ENCODE assay signal across 1 cellular context in the genomic region with DNA sequence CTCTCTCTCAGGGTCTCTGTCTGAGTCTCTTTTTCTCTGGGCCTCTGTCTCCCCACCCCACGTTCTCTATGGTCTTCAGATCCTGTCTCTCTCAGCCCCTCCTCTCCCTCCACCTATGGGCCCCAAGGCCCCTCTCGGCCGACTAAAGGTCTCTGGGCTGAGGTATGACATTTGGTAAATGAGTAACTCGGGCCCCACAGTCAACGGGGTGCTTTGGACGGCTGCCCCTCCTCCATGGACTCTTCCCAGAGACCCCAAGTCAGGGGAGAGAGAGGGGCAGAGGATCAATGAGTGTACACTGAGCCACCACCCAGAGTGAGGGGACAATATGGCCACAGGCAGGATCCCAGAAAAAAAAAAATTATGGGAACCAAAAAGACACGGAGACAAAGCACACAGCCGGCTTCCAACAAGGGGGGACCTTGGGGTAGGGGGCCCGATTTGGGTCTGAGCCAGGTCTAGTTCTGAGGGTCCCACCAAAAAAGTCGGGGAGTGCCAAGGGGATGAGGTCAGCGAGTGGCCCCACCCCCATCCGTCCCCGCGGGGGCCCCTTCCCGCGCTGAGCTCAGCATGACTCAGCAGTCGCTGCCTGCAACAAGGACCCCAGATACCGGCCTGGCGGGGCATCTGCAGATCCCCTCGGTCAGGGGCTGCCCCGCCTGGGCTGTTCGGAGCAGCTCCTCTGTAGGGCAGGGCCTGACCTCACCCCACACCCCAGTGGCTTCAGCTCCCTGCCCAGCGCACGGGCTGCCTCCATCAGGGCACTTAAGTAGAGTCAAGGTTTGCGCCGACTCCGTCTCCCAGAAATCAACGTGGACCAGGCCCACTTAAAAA.
TF ChIP-seq lines count a peak whose summit lies in the region.

No MANE protein-coding gene starts in this region.

TF ChIP-seq in K562, 482 proteins besides CTCF, POLR2A, EP300 and RAD21 (continued from another document and continues in another):
- TF ChIP-seq GTF2B (IDR thresholded peaks at IDR 0.05; ENCODE audit: extremely low read depth, insufficient read length), result no peak
- TF ChIP-seq, protein P1, sequence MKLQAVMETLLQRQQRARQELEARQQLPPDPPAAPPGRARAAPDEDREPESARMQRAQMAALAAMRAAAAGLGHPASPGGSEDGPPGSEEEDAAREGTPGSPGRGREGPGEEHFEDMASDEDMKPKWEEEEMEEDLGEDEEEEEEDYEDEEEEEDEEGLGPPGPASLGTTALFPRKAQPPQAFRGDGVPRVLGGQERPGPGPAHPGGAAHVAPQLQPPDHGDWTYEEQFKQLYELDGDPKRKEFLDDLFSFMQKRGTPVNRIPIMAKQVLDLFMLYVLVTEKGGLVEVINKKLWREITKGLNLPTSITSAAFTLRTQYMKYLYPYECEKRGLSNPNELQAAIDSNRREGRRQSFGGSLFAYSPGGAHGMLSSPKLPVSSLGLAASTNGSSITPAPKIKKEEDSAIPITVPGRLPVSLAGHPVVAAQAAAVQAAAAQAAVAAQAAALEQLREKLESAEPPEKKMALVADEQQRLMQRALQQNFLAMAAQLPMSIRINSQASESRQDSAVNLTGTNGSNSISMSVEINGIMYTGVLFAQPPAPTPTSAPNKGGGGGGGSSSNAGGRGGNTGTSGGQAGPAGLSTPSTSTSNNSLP (IDR thresholded peaks at IDR 0.05; ENCODE audit: borderline replicate concordance, low read depth, low read length), result no peak
- TF ChIP-seq ZBTB34 (CRISPR knock-in tag; IDR thresholded peaks at IDR 0.05), result no peak
- peak; percentile 80 for TF ChIP-seq CXXC5 (CRISPR knock-in tag; IDR thresholded peaks at IDR 0.05)
- TF ChIP-seq TAF9B (IDR thresholded peaks at IDR 0.05; ENCODE audit: partially characterized antibody), result peak; percentile 90
- TF ChIP-seq, protein P2, sequence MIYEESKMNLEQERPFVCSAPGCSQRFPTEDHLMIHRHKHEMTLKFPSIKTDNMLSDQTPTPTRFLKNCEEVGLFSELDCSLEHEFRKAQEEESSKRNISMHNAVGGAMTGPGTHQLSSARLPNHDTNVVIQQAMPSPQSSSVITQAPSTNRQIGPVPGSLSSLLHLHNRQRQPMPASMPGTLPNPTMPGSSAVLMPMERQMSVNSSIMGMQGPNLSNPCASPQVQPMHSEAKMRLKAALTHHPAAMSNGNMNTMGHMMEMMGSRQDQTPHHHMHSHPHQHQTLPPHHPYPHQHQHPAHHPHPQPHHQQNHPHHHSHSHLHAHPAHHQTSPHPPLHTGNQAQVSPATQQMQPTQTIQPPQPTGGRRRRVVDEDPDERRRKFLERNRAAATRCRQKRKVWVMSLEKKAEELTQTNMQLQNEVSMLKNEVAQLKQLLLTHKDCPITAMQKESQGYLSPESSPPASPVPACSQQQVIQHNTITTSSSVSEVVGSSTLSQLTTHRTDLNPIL (CRISPR knock-in tag; IDR thresholded peaks at IDR 0.05), result no peak; the same call in 1 of the 2 replicates
- TF ChIP-seq MEF2D (tag; conservative IDR thresholded peaks at IDR 0.05; ENCODE audit: low read depth), result peak; percentile 81
- no peak; the same call in 1 of the 2 replicates for TF ChIP-seq PKNOX1 (IDR thresholded peaks at IDR 0.05)
- TF ChIP-seq, protein P3, sequence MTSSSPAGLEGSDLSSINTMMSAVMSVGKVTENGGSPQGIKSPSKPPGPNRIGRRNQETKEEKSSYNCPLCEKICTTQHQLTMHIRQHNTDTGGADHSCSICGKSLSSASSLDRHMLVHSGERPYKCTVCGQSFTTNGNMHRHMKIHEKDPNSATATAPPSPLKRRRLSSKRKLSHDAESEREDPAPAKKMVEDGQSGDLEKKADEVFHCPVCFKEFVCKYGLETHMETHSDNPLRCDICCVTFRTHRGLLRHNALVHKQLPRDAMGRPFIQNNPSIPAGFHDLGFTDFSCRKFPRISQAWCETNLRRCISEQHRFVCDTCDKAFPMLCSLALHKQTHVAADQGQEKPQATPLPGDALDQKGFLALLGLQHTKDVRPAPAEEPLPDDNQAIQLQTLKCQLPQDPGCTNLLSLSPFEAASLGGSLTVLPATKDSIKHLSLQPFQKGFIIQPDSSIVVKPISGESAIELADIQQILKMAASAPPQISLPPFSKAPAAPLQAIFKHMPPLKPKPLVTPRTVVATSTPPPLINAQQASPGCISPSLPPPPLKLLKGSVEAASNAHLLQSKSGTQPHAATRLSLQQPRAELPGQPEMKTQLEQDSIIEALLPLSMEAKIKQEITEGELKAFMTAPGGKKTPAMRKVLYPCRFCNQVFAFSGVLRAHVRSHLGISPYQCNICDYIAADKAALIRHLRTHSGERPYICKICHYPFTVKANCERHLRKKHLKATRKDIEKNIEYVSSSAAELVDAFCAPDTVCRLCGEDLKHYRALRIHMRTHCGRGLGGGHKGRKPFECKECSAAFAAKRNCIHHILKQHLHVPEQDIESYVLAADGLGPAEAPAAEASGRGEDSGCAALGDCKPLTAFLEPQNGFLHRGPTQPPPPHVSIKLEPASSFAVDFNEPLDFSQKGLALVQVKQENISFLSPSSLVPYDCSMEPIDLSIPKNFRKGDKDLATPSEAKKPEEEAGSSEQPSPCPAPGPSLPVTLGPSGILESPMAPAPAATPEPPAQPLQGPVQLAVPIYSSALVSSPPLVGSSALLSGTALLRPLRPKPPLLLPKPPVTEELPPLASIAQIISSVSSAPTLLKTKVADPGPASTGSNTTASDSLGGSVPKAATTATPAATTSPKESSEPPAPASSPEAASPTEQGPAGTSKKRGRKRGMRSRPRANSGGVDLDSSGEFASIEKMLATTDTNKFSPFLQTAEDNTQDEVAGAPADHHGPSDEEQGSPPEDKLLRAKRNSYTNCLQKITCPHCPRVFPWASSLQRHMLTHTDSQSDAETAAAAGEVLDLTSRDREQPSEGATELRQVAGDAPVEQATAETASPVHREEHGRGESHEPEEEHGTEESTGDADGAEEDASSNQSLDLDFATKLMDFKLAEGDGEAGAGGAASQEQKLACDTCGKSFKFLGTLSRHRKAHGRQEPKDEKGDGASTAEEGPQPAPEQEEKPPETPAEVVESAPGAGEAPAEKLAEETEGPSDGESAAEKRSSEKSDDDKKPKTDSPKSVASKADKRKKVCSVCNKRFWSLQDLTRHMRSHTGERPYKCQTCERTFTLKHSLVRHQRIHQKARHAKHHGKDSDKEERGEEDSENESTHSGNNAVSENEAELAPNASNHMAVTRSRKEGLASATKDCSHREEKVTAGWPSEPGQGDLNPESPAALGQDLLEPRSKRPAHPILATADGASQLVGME (CRISPR knock-in tag; IDR thresholded peaks at IDR 0.05), result 0 out of 2 replicates have a peak, but pooled peaks have one; percentile 20
- TF ChIP-seq HDAC1 (IDR thresholded peaks at IDR 0.05), result peak in 1 of 2 experiments; percentile 78; a peak in 2 of 4 replicates
- TF ChIP-seq RBM22 (IDR thresholded peaks at IDR 0.05; ENCODE audit: low read depth, low read length, poor library complexity, severe bottlenecking), result peak; percentile 83
- 0 out of 2 replicates have a peak, but pooled peaks have one; percentile 5 for TF ChIP-seq OTX1 (CRISPR knock-in tag; IDR thresholded peaks at IDR 0.05)
- peak; percentile 90 for TF ChIP-seq MAFF (IDR thresholded peaks at IDR 0.05; ENCODE audit: low read length)
- peak; percentile 85 for TF ChIP-seq POLR2B (IDR thresholded peaks at IDR 0.05; ENCODE audit: low read depth, partially characterized antibody)
- no peak for TF ChIP-seq POLR3G (IDR thresholded peaks at IDR 0.05; ENCODE audit: extremely low read depth, insufficient read length, insufficient replicate concordance)
- 0 out of 2 replicates have a peak, but pooled peaks have one; percentile 37 for TF ChIP-seq HNRNPL (IDR thresholded peaks at IDR 0.05; ENCODE audit: low read depth, low read length)
- TF ChIP-seq ZBTB49 (CRISPR knock-in tag; IDR thresholded peaks at IDR 0.05; ENCODE audit: borderline replicate concordance), result no peak
- TF ChIP-seq, protein P4, sequence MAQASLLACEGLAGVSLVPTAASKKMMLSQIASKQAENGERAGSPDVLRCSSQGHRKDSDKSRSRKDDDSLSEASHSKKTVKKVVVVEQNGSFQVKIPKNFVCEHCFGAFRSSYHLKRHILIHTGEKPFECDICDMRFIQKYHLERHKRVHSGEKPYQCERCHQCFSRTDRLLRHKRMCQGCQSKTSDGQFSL (CRISPR knock-in tag; IDR thresholded peaks at IDR 0.05), result no peak
- TF ChIP-seq, protein P4 (tag; IDR thresholded peaks at IDR 0.05), result peak in 1 of 2 experiments; percentile 65; a peak in 1 of 4 replicates
- TF ChIP-seq, protein P5, sequence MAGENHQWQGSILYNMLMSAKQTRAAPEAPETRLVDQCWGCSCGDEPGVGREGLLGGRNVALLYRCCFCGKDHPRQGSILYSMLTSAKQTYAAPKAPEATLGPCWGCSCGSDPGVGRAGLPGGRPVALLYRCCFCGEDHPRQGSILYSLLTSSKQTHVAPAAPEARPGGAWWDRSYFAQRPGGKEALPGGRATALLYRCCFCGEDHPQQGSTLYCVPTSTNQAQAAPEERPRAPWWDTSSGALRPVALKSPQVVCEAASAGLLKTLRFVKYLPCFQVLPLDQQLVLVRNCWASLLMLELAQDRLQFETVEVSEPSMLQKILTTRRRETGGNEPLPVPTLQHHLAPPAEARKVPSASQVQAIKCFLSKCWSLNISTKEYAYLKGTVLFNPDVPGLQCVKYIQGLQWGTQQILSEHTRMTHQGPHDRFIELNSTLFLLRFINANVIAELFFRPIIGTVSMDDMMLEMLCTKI (IDR thresholded peaks at IDR 0.05; ENCODE audit: partially characterized antibody), result no peak
- TF ChIP-seq, protein P6, sequence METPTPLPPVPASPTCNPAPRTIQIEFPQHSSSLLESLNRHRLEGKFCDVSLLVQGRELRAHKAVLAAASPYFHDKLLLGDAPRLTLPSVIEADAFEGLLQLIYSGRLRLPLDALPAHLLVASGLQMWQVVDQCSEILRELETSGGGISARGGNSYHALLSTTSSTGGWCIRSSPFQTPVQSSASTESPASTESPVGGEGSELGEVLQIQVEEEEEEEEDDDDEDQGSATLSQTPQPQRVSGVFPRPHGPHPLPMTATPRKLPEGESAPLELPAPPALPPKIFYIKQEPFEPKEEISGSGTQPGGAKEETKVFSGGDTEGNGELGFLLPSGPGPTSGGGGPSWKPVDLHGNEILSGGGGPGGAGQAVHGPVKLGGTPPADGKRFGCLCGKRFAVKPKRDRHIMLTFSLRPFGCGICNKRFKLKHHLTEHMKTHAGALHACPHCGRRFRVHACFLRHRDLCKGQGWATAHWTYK (CRISPR knock-in tag; IDR thresholded peaks at IDR 0.05), result 0 out of 2 replicates have a peak, but pooled peaks have one; percentile 73
- TF ChIP-seq ZFP91 (CRISPR knock-in tag; IDR thresholded peaks at IDR 0.05), result no peak
- no peak for TF ChIP-seq ZNF695 (CRISPR knock-in tag; IDR thresholded peaks at IDR 0.05)
- TF ChIP-seq EP400 (IDR thresholded peaks at IDR 0.05), result peak; percentile 89
- peak; percentile 29; the same call in 1 of the 2 replicates for TF ChIP-seq ELF2 (CRISPR knock-in tag; IDR thresholded peaks at IDR 0.05)
- TF ChIP-seq GATAD2A (IDR thresholded peaks at IDR 0.05), result peak; percentile 85
- TF ChIP-seq EGR1 (conservative IDR thresholded peaks at IDR 0.05), result peak; percentile 35
- no peak for TF ChIP-seq ZNF23 (CRISPR knock-in tag; IDR thresholded peaks at IDR 0.05)
- TF ChIP-seq BHLHE40 (IDR thresholded peaks at IDR 0.05; ENCODE audit: low read length), result 0 out of 2 replicates have a peak, but pooled peaks have one; percentile 37
- peak; percentile 52; the same call in 1 of the 2 replicates for TF ChIP-seq ZNF263 (CRISPR knock-in tag; IDR thresholded peaks at IDR 0.05; ENCODE audit: borderline replicate concordance)
